ENCODE assay signal across 1 cellular context in genomic region chr9:107228648-107229047, GRCh38.
TF ChIP-seq lines count a peak whose summit lies in the region.

No MANE protein-coding gene starts in this region.

TF ChIP-seq in GM23338, 12 proteins besides CTCF, POLR2A, EP300 and RAD21:
- no peak for TF ChIP-seq STAT1 (IDR thresholded peaks at IDR 0.05; ENCODE audit: unreplicated experiment)
- no peak for TF ChIP-seq CREB1 (CRISPR knock-in tag; IDR thresholded peaks at IDR 0.05; ENCODE audit: low read depth)
- no peak for TF ChIP-seq NANOG (IDR thresholded peaks at IDR 0.05; ENCODE audit: borderline replicate concordance)
- TF ChIP-seq ZNF331 (CRISPR knock-in tag; IDR thresholded peaks at IDR 0.05; ENCODE audit: low read depth), result no peak
- TF ChIP-seq EZH2 (IDR thresholded peaks at IDR 0.05; ENCODE audit: low read depth, unreplicated experiment), result no peak
- no peak for TF ChIP-seq ZNF114 (CRISPR knock-in tag; IDR thresholded peaks at IDR 0.05)
- no peak for TF ChIP-seq JUNB (IDR thresholded peaks at IDR 0.05; ENCODE audit: unreplicated experiment)
- no peak for TF ChIP-seq ZNF462 (CRISPR knock-in tag; IDR thresholded peaks at IDR 0.05)
- TF ChIP-seq ETS1 (IDR thresholded peaks at IDR 0.05), result no peak
- TF ChIP-seq EZH2phosphoT487 (IDR thresholded peaks at IDR 0.05; ENCODE audit: unreplicated experiment), result no peak
- TF ChIP-seq REST (IDR thresholded peaks at IDR 0.05; ENCODE audit: unreplicated experiment), result no peak
- no peak for TF ChIP-seq POLR2AphosphoS5 (IDR thresholded peaks at IDR 0.05; ENCODE audit: low read depth)
